Comparison of ENCODE assay signal across 13 cellular contexts in genomic region chr14:71566276-71566675, GRCh38.
A peak's percentile ranks its signal among the peaks of the same experiment; 100 is the strongest.
DNase-seq lines count a peak whose midpoint lies in the region; ATAC-seq, FAIRE-seq and TF ChIP-seq lines count a peak whose summit lies in the region.
"Had no signal": no experiment of that assay in that cellular context is flagged by ENCODE, and none has a peak within 500 bp of the region (broad histone marks: within the 10 kb centered on the region; RNA-seq: fewer than 3 reads in every experiment).

No MANE protein-coding gene starts in this region.

- TF ChIP-seq POLR2A in GM12892 (IDR thresholded peaks at IDR 0.05; ENCODE audit: low read depth, low read length) = no peak

- peaks cover 6% of the 10 kb centered on the region for H3K36me3 Mint-ChIP-seq in activated T-helper 2 cell treated with anti-CD3 and anti-CD28 coated beads, Interferon-gamma antibody, Interleukin-2, Interleukin-4, amounts not matched to agents 10 μg/mL and 5 μg/mL and 100 μg/mL, durations not matched to agents 14 hours and 24 hours and 36 hours (ENCODE audit: low read depth)
- H3K36me3 Mint-ChIP-seq: CD4-positive, alpha-beta memory T cell had no signal

- no peak overlapping the region for H3K27ac Mint-ChIP-seq in activated T-helper 2 cell treated with anti-CD3 and anti-CD28 coated beads, Interferon-gamma antibody, Interleukin-2, Interleukin-4, amounts not matched to agents 10 μg/mL and 5 μg/mL and 100 μg/mL, durations not matched to agents 14 hours and 24 hours and 36 hours
- H3K27ac Mint-ChIP-seq: dendritic cell treated with granulocyte-macrophage colony-stimulating factor and Interleukin-4, amounts not matched to agents 40 ng/mL and 50 ng/mL, for 4 days had no signal

- H3K27me3 Mint-ChIP-seq in activated T-helper 2 cell treated with anti-CD3 and anti-CD28 coated beads, Interferon-gamma antibody, Interleukin-2, Interleukin-4, amounts not matched to agents 10 μg/mL and 5 μg/mL and 100 μg/mL, durations not matched to agents 14 hours and 24 hours and 36 hours (ENCODE audit: low read depth) = no peaks in the 10 kb centered on the region
- H3K27me3 Mint-ChIP-seq: CD4-positive, alpha-beta memory T cell; dendritic cell treated with granulocyte-macrophage colony-stimulating factor and Interleukin-4, amounts not matched to agents 40 ng/mL and 50 ng/mL, for 4 days had no signal

- no peak overlapping the region for H3K4me3 Mint-ChIP-seq in activated T-helper 2 cell treated with anti-CD3 and anti-CD28 coated beads, Interferon-gamma antibody, Interleukin-2, Interleukin-4, amounts not matched to agents 10 μg/mL and 5 μg/mL and 100 μg/mL, durations not matched to agents 14 hours and 24 hours and 36 hours (ENCODE audit: low read depth)
- H3K4me3 Mint-ChIP-seq: dendritic cell treated with granulocyte-macrophage colony-stimulating factor and Interleukin-4, amounts not matched to agents 40 ng/mL and 50 ng/mL, for 4 days had no signal

- ATAC-seq in GM21381 (IDR thresholded peaks at IDR 0.05; ENCODE audit: unreplicated experiment) (peak; percentile 71), HG03558 (IDR thresholded peaks at IDR 0.05; ENCODE audit: extremely low read depth, unreplicated experiment) (peak; percentile 55)

- peaks cover 12% of the 10 kb centered on the region for H3K4me1 Mint-ChIP-seq in activated T-helper 2 cell treated with anti-CD3 and anti-CD28 coated beads, Interferon-gamma antibody, Interleukin-2, Interleukin-4, amounts not matched to agents 10 μg/mL and 5 μg/mL and 100 μg/mL, durations not matched to agents 14 hours and 24 hours and 36 hours (ENCODE audit: low read depth)

- FAIRE-seq in GM12892 (lab: Jason Lieb, UNC) (peak; percentile 63), frontal cortex (lab: Jason Lieb, UNC) (peak; percentile 8)

- no peaks in the 10 kb centered on the region for H3K9me3 Mint-ChIP-seq in activated T-helper 2 cell treated with anti-CD3 and anti-CD28 coated beads, Interferon-gamma antibody, Interleukin-2, Interleukin-4, amounts not matched to agents 10 μg/mL and 5 μg/mL and 100 μg/mL, durations not matched to agents 14 hours and 24 hours and 36 hours
- H3K9me3 Mint-ChIP-seq: CD4-positive, alpha-beta memory T cell; dendritic cell treated with granulocyte-macrophage colony-stimulating factor and Interleukin-4, amounts not matched to agents 40 ng/mL and 50 ng/mL, for 4 days had no signal

- intact Hi-C loops in activated T-helper 2 cell treated with anti-CD3 and anti-CD28 coated beads, Interferon-gamma antibody, Interleukin-2, Interleukin-4, amounts not matched to agents 10 μg/mL and 5 μg/mL and 100 μg/mL, durations not matched to agents 14 hours and 24 hours and 36 hours (cut with micrococcal nuclease) = no loop called here

- peak; percentile 9 for DNase-seq in GM12892 (ENCODE audit: insufficient read length)
- no peak for DNase-seq in frontal cortex (ENCODE audit: low spot score in 2 of 2)
- no peak for DNase-seq in DMS53 treated with DMSO at 0.1 percent for 48 hours (lab: John Stamatoyannopoulos, UW; ENCODE audit: unreplicated experiment)
- DNase-seq in pons (ENCODE audit: low spot score) = no peak
- DNase-seq in activated T-helper 2 cell treated with anti-CD3 and anti-CD28 coated beads, Interferon-gamma antibody, Interleukin-2, Interleukin-4, amounts not matched to agents 10 μg/mL and 5 μg/mL and 100 μg/mL, durations not matched to agents 14 hours and 24 hours and 36 hours (ENCODE audit: low spot score) = no peak
- no peak for DNase-seq in dedifferentiated amniotic fluid mesenchymal stem cell (ENCODE audit: extremely low spot score)
- DNase-seq: CD4-positive, alpha-beta memory T cell; NCI-H1694 treated with DMSO at 0.1 percent for 48 hours; PC-9; retina had no signal
